In genomic region chr16:67137605-67138004, GRCh38 we compare ENCODE assay signal across 1 cellular context.
TF ChIP-seq lines count a peak whose summit lies in the region.

No MANE protein-coding gene starts in this region.

TF ChIP-seq in SK-N-SH, 30 proteins besides CTCF, POLR2A, EP300 and RAD21 (continued from another document):
- no peak for TF ChIP-seq TAF1 (IDR thresholded peaks at IDR 0.05; ENCODE audit: borderline replicate concordance, low read depth, low read length)
